Comparison of ENCODE assay signal across 8 cellular contexts in the genomic region with DNA sequence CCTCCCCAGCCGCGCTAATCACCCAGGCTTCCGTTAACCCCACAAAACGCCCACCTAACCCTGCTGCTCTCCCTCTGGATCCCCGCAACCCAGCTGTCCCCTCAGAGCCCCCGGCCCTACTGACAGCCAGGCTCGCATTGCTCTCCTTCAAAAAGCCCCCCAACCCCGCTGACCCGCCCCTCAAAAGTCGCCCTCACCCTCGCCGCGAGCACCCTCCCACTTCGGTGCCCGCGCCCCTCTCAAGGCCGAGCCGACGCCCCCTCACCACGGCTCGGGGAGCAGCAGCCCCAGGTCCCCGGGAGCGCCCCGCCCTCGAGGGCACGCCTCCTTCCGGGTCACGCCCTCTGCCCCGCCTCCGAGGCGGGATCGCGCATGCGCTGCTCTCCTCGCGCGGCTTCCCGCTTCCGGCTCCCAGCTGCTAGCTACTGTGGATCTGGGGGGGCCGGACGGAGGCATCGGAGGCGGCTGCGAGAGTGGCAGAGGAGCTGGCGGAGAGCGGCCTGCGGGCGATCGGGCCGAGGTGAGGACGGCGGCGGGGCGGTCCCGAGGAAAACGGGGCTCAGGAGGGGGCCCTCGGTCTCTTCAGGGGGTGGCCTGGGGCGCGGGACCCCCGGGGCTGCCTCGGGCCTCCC. TPM values are rescaled to one million over a fixed set of nuclear protein-coding genes. Genes with fewer than 3 reads are reported as not detected.
DNase-seq lines count a peak whose midpoint lies in the region; ATAC-seq, FAIRE-seq and TF ChIP-seq lines count a peak whose summit lies in the region.

No MANE protein-coding gene starts in this region.

- intact Hi-C loops in dendritic cell treated with granulocyte-macrophage colony-stimulating factor and Interleukin-4, amounts not matched to agents 40 ng/mL and 50 ng/mL, for 4 days (cut with micrococcal nuclease), result loop anchor here (10.0 kb wide), 1 partner anchor 130 kb away; a partner anchor contains a TSS
- intact Hi-C loops in HepG2 (cut with micrococcal nuclease; ENCODE audit: unreplicated experiment), result loop anchor here (5.0 to 10.0 kb wide), 2 partner anchors 100 to 258 kb away; a partner anchor contains a TSS

- no peaks in the 10 kb centered on the region for H3K9me3 Mint-ChIP-seq in dendritic cell treated with granulocyte-macrophage colony-stimulating factor and Interleukin-4, amounts not matched to agents 40 ng/mL and 50 ng/mL, for 4 days

- H3K4me1 ChIP-seq in HepG2 (ENCODE audit: insufficient read depth, low read length), result peaks cover 67% of the 10 kb centered on the region

- no peaks in the 10 kb centered on the region for H3K9me3 ChIP-seq in HepG2 (ENCODE audit: low read length)

- ATAC-seq in GM19035 (IDR thresholded peaks at IDR 0.05; ENCODE audit: unreplicated experiment) (peak; percentile 74), HG03442 (IDR thresholded peaks at IDR 0.05; ENCODE audit: unreplicated experiment) (peak; percentile 64), HepG2 (peak; percentile 71)

- H3K4me3 ChIP-seq in AG10803 (ENCODE audit: low read length), result peak overlapping the region; percentile 86
- peak overlapping the region; percentile 88 to 99 (median 95) for H3K4me3 ChIP-seq in HepG2 (replicated peaks in 1 of 3; ENCODE audit: insufficient read depth in 1 of 3, low read depth in 2 of 3, low read length in 3 of 3)

- H3K27ac ChIP-seq in HepG2 (ENCODE audit: extremely low read length, insufficient read depth, low read length), result peak overlapping the region; percentile 51

- FAIRE-seq in HepG2 (lab: Jason Lieb, UNC), result no peak

- in situ Hi-C loops in HepG2 (cut with HindIII; ENCODE audit: extremely low pct_ligation_motif_present, low pct_unique_long_range_greater_than_20kb), result no loop called here

- no peak overlapping the region for H2AFZ ChIP-seq in HepG2 (ENCODE audit: low read length)

- POLR2A ChIA-PET in HepG2 (lab: Yijun Ruan, JAX), result interaction anchor here (1.2 to 2.7 kb wide), 4 partner anchors 21 to 1765 kb away, joined by 3 to 12 read pairs (median 4); a partner anchor contains a TSS

- no peaks in the 10 kb centered on the region for H4K20me1 ChIP-seq in HepG2 (ENCODE audit: insufficient read depth, low read length)

- H3K27me3 Mint-ChIP-seq in dendritic cell treated with granulocyte-macrophage colony-stimulating factor and Interleukin-4, amounts not matched to agents 40 ng/mL and 50 ng/mL, for 4 days, result no peaks in the 10 kb centered on the region

- CTCF ChIA-PET in HepG2 (lab: Yijun Ruan, JAX; ENCODE audit: low intra/inter-chr PET ratio, low total read pairs), result no interaction called here

- WGBS in HepG2 (ENCODE audit: low lambda C conversion rate), result 3% methylated on average over 10 of the region's 61 CpGs

- H3K79me2 ChIP-seq in HepG2 (ENCODE audit: insufficient read depth, low read length), result peaks cover 23% of the 10 kb centered on the region

- peak overlapping the region; percentile 86 for H3K4me2 ChIP-seq in HepG2 (ENCODE audit: low read depth, low read length)

- DNase-seq in AG10803 (ENCODE audit: low read depth) (peak; percentile 85), NCI-H526 treated with DMSO at 0.1 percent for 48 hours (lab: John Stamatoyannopoulos, UW) (peak; percentile 31), HepG2 (ENCODE audit: low spot score) (peak; percentile 73)
- DNase-seq in activated CD4-positive, alpha-beta T cell treated with anti-CD3 and anti-CD28 coated beads, Interleukin-2, amount 50 U/mL, for 4 hours, result peak; percentile 76 to 77
- peak; percentile 88 to 89 for DNase-seq in stimulated activated CD4-positive, alpha-beta T cell treated with anti-CD3 and anti-CD28 coated beads, Interleukin-2, amount 100 ng/mL, for 24 hours

- TF ChIP-seq RAD21 in HepG2 (CRISPR knock-in tag; IDR thresholded peaks at IDR 0.05), result 0 out of 2 replicates have a peak, but pooled peaks have one; percentile 14

- peak overlapping the region; percentile 88 for H3K27ac Mint-ChIP-seq in dendritic cell treated with granulocyte-macrophage colony-stimulating factor and Interleukin-4, amounts not matched to agents 40 ng/mL and 50 ng/mL, for 4 days

- TF ChIP-seq CTCF in AG10803 (conservative IDR thresholded peaks at IDR 0.05; ENCODE audit: low read length) (no peak), HepG2 (CRISPR knock-in tag; IDR thresholded peaks at IDR 0.05) (peak; percentile 46)

- peak in 1 of 2 experiments; percentile 74; a peak in 2 of 4 replicates for TF ChIP-seq POLR2A in HepG2 (IDR thresholded peaks at IDR 0.05; ENCODE audit: insufficient read depth in 1 of 2, low read depth in 2 of 2, low read length in 2 of 2)

- TF ChIP-seq EP300 in HepG2 (IDR thresholded peaks at IDR 0.05; ENCODE audit: low read depth in 2 of 2, low read length in 2 of 2) (no peak), HepG2 (CRISPR knock-in tag; IDR thresholded peaks at IDR 0.05; ENCODE audit: borderline replicate concordance) (no peak)

- H3K36me3 ChIP-seq in HepG2 (replicated peaks in 1 of 2; ENCODE audit: control insufficient read depth in 1 of 2, insufficient read depth in 2 of 2, low read length in 2 of 2), result no peaks in the 10 kb centered on the region

- peak overlapping the region; percentile 92 for H3K4me3 Mint-ChIP-seq in dendritic cell treated with granulocyte-macrophage colony-stimulating factor and Interleukin-4, amounts not matched to agents 40 ng/mL and 50 ng/mL, for 4 days

- peaks cover 18% of the 10 kb centered on the region for H3K36me3 Mint-ChIP-seq in dendritic cell treated with granulocyte-macrophage colony-stimulating factor and Interleukin-4, amounts not matched to agents 40 ng/mL and 50 ng/mL, for 4 days (ENCODE audit: low read depth)

- peaks cover 51% of the 10 kb centered on the region for H3K4me1 Mint-ChIP-seq in dendritic cell treated with granulocyte-macrophage colony-stimulating factor and Interleukin-4, amounts not matched to agents 40 ng/mL and 50 ng/mL, for 4 days (ENCODE audit: low read depth)

- H3K27me3 ChIP-seq in HepG2 (ENCODE audit: control insufficient read depth in 1 of 2, insufficient read depth in 2 of 2, low read length in 2 of 2), result no peaks in the 10 kb centered on the region; a peak in 2 of 5 replicates

- H3K9ac ChIP-seq in HepG2 (ENCODE audit: insufficient read depth, low read depth, low read length), result peak overlapping the region; percentile 81

- BruUV-seq in HepG2 (replicated peaks; lab: Mats Ljungman, UMichigan), result no TSS peak

TF ChIP-seq in HepG2, 621 proteins besides CTCF, POLR2A, EP300 and RAD21 (continues in another document):
- TF ChIP-seq ZNF891 (CRISPR knock-in tag; IDR thresholded peaks at IDR 0.05) (peak; percentile 9; the same call in 1 of the 2 replicates), AGO1 (IDR thresholded peaks at IDR 0.05; ENCODE audit: low read depth, low read length, poor library complexity, severe bottlenecking) (no peak), ZNF552 (CRISPR knock-in tag; IDR thresholded peaks at IDR 0.05; ENCODE audit: borderline replicate concordance) (no peak), ZNF326 (CRISPR knock-in tag; IDR thresholded peaks at IDR 0.05; ENCODE audit: borderline replicate concordance) (no peak), SKI (IDR thresholded peaks at IDR 0.05; ENCODE audit: partially characterized antibody) (no peak), SETDB1 (CRISPR knock-in tag; IDR thresholded peaks at IDR 0.05; ENCODE audit: borderline replicate concordance) (no peak), HNRNPLL (IDR thresholded peaks at IDR 0.05; ENCODE audit: low read depth, low read length, poor library complexity, severe bottlenecking) (peak; percentile 73), RBM22 (optimal IDR thresholded peaks at IDR 0.05; ENCODE audit: low read length) (no peak), KAT7 (CRISPR knock-in tag; IDR thresholded peaks at IDR 0.05; ENCODE audit: borderline replicate concordance) (peak; percentile 37; the same call in 1 of the 2 replicates), RELA (CRISPR knock-in tag; IDR thresholded peaks at IDR 0.05) (no peak)
- TF ChIP-seq, protein P1, sequence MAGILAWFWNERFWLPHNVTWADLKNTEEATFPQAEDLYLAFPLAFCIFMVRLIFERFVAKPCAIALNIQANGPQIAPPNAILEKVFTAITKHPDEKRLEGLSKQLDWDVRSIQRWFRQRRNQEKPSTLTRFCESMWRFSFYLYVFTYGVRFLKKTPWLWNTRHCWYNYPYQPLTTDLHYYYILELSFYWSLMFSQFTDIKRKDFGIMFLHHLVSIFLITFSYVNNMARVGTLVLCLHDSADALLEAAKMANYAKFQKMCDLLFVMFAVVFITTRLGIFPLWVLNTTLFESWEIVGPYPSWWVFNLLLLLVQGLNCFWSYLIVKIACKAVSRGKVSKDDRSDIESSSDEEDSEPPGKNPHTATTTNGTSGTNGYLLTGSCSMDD (CRISPR knock-in tag; IDR thresholded peaks at IDR 0.05), result no peak
- TF ChIP-seq, protein P2, sequence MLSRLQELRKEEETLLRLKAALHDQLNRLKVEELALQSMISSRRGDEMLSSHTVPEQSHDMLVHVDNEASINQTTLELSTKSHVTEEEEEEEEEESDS (CRISPR knock-in tag; IDR thresholded peaks at IDR 0.05; ENCODE audit: borderline replicate concordance), result no peak

RNA-seq across cellular contexts. Expression of a gene that starts 46.1 kb away (rescaled TPM):
- 14.5 and 17.5 TPM in 2 replicates for total RNA-seq in HepG2 (2016; rRNA removed; fragmentation: Illumina TruSeq; extraction: Trizol)
- 1.7 and 1.8 TPM in 2 replicates for total RNA-seq in HepG2 (2016; cell fraction: cytosol; rRNA removed; fragmentation: Illumina TruSeq; extraction: Trizol; ENCODE audit: low read depth)
- total RNA-seq in HepG2 (2016; cell fraction: insoluble cytoplasmic fraction; rRNA removed; fragmentation: Illumina TruSeq; extraction: Trizol), result 13.1 and 19.3 TPM in 2 replicates
- total RNA-seq in HepG2 (2016; cell fraction: membrane; rRNA removed; fragmentation: Illumina TruSeq; extraction: Trizol), result 4.9 and 5.2 TPM in 2 replicates
- total RNA-seq in HepG2 (2016; cell fraction: nucleus; rRNA removed; fragmentation: Illumina TruSeq; extraction: Trizol), result 11.5 and 13.9 TPM in 2 replicates
- polyA plus RNA-seq in HepG2 (2011; rRNA removed), result 4.2 and 7.2 TPM in 2 replicates
- 5.5 and 6.5 TPM in 2 replicates for polyA plus RNA-seq in HepG2 (2011; cell fraction: cytosol; rRNA removed)
- 13.2 and 16.3 TPM in 2 replicates for polyA plus RNA-seq in HepG2 (2011; cell fraction: nucleus; rRNA removed)
- 10.7 and 11.4 TPM in 2 replicates for polyA plus RNA-seq in HepG2 (2012)
- 0.86 and 0.89 TPM in 2 replicates for polyA plus RNA-seq in HepG2 (2016; cell fraction: cytosol; fragmentation: Illumina TruSeq; extraction: Trizol; ENCODE audit: low read depth)
- 8.2 and 11.6 TPM in 2 replicates for polyA plus RNA-seq in HepG2 (2016; cell fraction: insoluble cytoplasmic fraction; fragmentation: Illumina TruSeq; extraction: Trizol; ENCODE audit: low read depth)
- 2.0 and 2.3 TPM in 2 replicates for polyA plus RNA-seq in HepG2 (2016; cell fraction: membrane; fragmentation: Illumina TruSeq; extraction: Trizol; ENCODE audit: low read depth)
- polyA plus RNA-seq in HepG2 (2016; cell fraction: nucleus; fragmentation: Illumina TruSeq; extraction: Trizol; ENCODE audit: insufficient read depth, low read depth), result 13.8 and 16.4 TPM in 2 replicates
- 7.5 and 13.6 TPM in 2 replicates for polyA minus RNA-seq in HepG2 (2011; rRNA and poly(A)+ RNA removed; ENCODE audit: low replicate concordance)
- polyA minus RNA-seq in HepG2 (2011; cell fraction: cytosol; rRNA and poly(A)+ RNA removed), result 6.7 and 11.8 TPM in 2 replicates
- polyA minus RNA-seq in HepG2 (2011; cell fraction: nucleus; rRNA and poly(A)+ RNA removed), result 10.2 and 11.5 TPM in 2 replicates

Comparison
In these comparisons a context has a peak if more than half of its experiments do, and no peak if none do; other contexts are left out.
1. Peak in every context shown above with its lines: DNase-seq, ATAC-seq, H3K4me3 ChIP-seq and H3K27ac ChIP-seq.
2. DNase-seq: peak in every context shown above with its lines; median percentile 88 in stimulated activated CD4-positive, alpha-beta T cell treated with anti-CD3 and anti-CD28 coated beads, Interleukin-2, amount 100 ng/mL, for 24 hours; 85 in AG10803; 76 in activated CD4-positive, alpha-beta T cell treated with anti-CD3 and anti-CD28 coated beads, Interleukin-2, amount 50 U/mL, for 4 hours; 73 in HepG2; 31 in NCI-H526 treated with DMSO at 0.1 percent for 48 hours.